ENCODE assay signal across 8 cellular contexts in genomic region chr12:31591308-31591901, GRCh38. TPM values are rescaled to one million over a fixed set of nuclear protein-coding genes. Genes with fewer than 3 reads are reported as not detected.
DNase-seq lines count a peak whose midpoint lies in the region; ATAC-seq and TF ChIP-seq lines count a peak whose summit lies in the region.

No MANE protein-coding gene starts in this region.

- no peaks in the 10 kb centered on the region for H3K9me3 ChIP-seq in T-helper 17 cell (ENCODE audit: control insufficient read depth, low read length, poor library complexity, severe bottlenecking)

- H3K4me1 Mint-ChIP-seq in T-helper 17 cell, result peaks cover 9% of the 10 kb centered on the region
- peaks cover 10 to 23% (median 13%) of the 10 kb centered on the region in 4 donors for H3K4me1 Mint-ChIP-seq in naive thymus-derived CD8-positive, alpha-beta T cell

- ATAC-seq in GM18861 (IDR thresholded peaks at IDR 0.05; ENCODE audit: unreplicated experiment) (peak; percentile 20), HG03108 (IDR thresholded peaks at IDR 0.05; ENCODE audit: unreplicated experiment) (peak; percentile 17), T-helper 17 cell (peak; percentile 40)
- ATAC-seq in naive thymus-derived CD8-positive, alpha-beta T cell, result peak; percentile 15 to 19

- POLR2A ChIA-PET in naive thymus-derived CD8-positive, alpha-beta T cell (lab: Charles Lee), result no interaction called here

- H3K4me3 Mint-ChIP-seq in T-helper 17 cell, result peak overlapping the region; percentile 88
- peak overlapping the region; percentile 73 to 93 (median 88) for H3K4me3 Mint-ChIP-seq in naive thymus-derived CD8-positive, alpha-beta T cell

- H3K4me3 ChIP-seq in AG10803 (ENCODE audit: low read length) (peak overlapping the region; percentile 87), fibroblast of mammary gland (ENCODE audit: control insufficient read depth, low read depth, low read length) (peak overlapping the region; percentile 62)

- DNase-seq in AG10803 (ENCODE audit: low read depth) (peak; percentile 25), T-helper 17 cell (no peak), fibroblast of mammary gland (ENCODE audit: low read depth) (peak; percentile 11), RPMI8226 (no peak), NCI-H2081 treated with DMSO at 0.1 percent for 48 hours (lab: John Stamatoyannopoulos, UW) (no peak)
- peak in 2 of 10 donors; percentile 2 to 12 for DNase-seq in naive thymus-derived CD8-positive, alpha-beta T cell

- no peak for TF ChIP-seq CTCF in AG10803 (conservative IDR thresholded peaks at IDR 0.05; ENCODE audit: low read length)
- TF ChIP-seq CTCF in fibroblast of mammary gland (conservative IDR thresholded peaks at IDR 0.05; ENCODE audit: control insufficient read depth, insufficient read depth, low read depth, low read length), result no peak

- no peak overlapping the region for H3K27ac Mint-ChIP-seq in T-helper 17 cell
- peak overlapping the region in 3 of 10 donors; percentile 1 to 74 (median 57) for H3K27ac Mint-ChIP-seq in naive thymus-derived CD8-positive, alpha-beta T cell

- H3K27me3 Mint-ChIP-seq in T-helper 17 cell, result peaks cover 57% of the 10 kb centered on the region
- H3K27me3 Mint-ChIP-seq in naive thymus-derived CD8-positive, alpha-beta T cell, result peaks cover 31 to 67% (median 38%) of the 10 kb centered on the region in 5 donors

- peaks cover 5% of the 10 kb centered on the region for H3K36me3 Mint-ChIP-seq in T-helper 17 cell (ENCODE audit: low read depth)
- H3K36me3 Mint-ChIP-seq in naive thymus-derived CD8-positive, alpha-beta T cell, result peaks cover 2 to 9% (median 3%) of the 10 kb centered on the region in 3 donors

- H3K9me3 Mint-ChIP-seq in naive thymus-derived CD8-positive, alpha-beta T cell, result peaks cover 0 to 9% (median 0%) of the 10 kb centered on the region in 9 donors

RNA-seq across cellular contexts. Expression of gene DENND5B, which starts 0.5 kb away (rescaled TPM):
- under 1 TPM; 0.26 to 0.94 TPM for total RNA-seq in T-helper 17 cell
- total RNA-seq in naive thymus-derived CD8-positive, alpha-beta T cell, result 1 to 10 TPM in 1 of 2 experiments, under 1 TPM in 1; 0.99 to 1.7 TPM
- polyA plus RNA-seq in naive thymus-derived CD8-positive, alpha-beta T cell, result under 1 TPM in 1 of 3 donors, not detected in 2; 0.12 TPM

Comparison
In these comparisons a context has a peak if more than half of its experiments do, and no peak if none do; other contexts are left out.
1. DNase-seq: peak in AG10803 (single experiment) and fibroblast of mammary gland (single experiment); none in T-helper 17 cell (0 of 3), RPMI8226 (single experiment) and NCI-H2081 treated with DMSO at 0.1 percent for 48 hours (single experiment).
2. Peak in every context shown above with its lines, with median percentiles within 50 percentile points of each other: ATAC-seq.